ENCODE assay signal across 8 cellular contexts in the genomic region with DNA sequence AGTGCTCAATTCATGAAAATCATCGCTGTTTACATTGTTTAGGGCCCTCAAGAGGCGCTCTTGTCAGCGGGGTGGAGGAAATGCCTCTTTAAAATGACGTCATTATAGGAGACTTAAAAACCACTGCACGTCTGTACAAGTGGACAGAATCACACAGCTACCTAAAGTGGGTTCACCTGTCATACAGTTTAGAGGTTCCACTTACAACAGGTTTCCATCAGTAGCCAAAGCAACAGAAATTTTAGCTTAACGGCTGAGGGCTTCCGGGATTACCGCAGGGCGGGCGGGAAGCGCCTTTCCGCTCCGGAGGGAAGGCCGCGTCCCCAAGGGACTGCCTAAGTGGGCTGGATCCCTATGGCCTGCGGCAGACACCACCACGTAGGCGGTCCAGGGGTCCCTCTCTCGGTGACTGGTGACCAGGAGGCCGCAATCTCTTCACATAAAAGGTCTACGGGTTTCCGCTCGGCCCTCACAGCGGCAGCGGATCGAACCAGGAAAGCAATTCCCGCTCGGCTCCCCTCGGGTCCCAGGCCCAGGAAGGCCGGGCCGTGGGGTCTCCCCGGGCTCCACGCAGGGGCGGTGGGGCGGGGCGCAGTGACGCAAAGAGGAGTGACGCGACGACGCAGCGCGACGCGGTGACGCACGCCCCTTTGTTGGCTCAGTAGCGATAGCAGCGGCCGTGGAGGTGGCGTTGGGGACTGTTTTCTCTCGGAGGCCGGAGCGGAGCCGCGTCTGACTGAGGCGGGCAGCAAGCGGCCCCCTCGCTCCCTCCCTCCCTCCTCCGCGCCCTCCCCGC. TPM values are rescaled to one million over a fixed set of nuclear protein-coding genes. Genes with fewer than 3 reads are reported as not detected.
DNase-seq lines count a peak whose midpoint lies in the region; ATAC-seq and TF ChIP-seq lines count a peak whose summit lies in the region.

A gene with protein sequence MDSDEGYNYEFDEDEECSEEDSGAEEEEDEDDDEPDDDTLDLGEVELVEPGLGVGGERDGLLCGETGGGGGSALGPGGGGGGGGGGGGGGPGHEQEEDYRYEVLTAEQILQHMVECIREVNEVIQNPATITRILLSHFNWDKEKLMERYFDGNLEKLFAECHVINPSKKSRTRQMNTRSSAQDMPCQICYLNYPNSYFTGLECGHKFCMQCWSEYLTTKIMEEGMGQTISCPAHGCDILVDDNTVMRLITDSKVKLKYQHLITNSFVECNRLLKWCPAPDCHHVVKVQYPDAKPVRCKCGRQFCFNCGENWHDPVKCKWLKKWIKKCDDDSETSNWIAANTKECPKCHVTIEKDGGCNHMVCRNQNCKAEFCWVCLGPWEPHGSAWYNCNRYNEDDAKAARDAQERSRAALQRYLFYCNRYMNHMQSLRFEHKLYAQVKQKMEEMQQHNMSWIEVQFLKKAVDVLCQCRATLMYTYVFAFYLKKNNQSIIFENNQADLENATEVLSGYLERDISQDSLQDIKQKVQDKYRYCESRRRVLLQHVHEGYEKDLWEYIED (plus strand): TSS at position 661 of the 796 bp plus-strand sequence. CDS start 310 bp downstream, outside the sequence.

- H3K27ac ChIP-seq in thymus (ENCODE audit: low read depth) = peak within 1 kb of the TSS; percentile 100

- WGBS in thymus = under 1% methylated on average over 62 of the region's 62 CpGs

- no peaks in the 10 kb centered on the region for H3K9me3 Mint-ChIP-seq in activated naive CD8-positive, alpha-beta T cell (ENCODE audit: low read depth)
- peaks cover 15% of the 10 kb centered on the region for H3K9me3 Mint-ChIP-seq in glutamatergic neuron (ENCODE audit: unreplicated experiment)
- H3K9me3 Mint-ChIP-seq in osteocyte (ENCODE audit: unreplicated experiment) = no peaks in the 10 kb centered on the region

- H3K36me3 Mint-ChIP-seq in activated naive CD8-positive, alpha-beta T cell = no peaks in the 10 kb centered on the region
- H3K36me3 Mint-ChIP-seq in glutamatergic neuron (ENCODE audit: unreplicated experiment) (no peaks in the 10 kb centered on the region), osteocyte (ENCODE audit: unreplicated experiment) (peaks cover 17% of the 10 kb centered on the region)

- H3K27me3 Mint-ChIP-seq in activated naive CD8-positive, alpha-beta T cell = no peaks in the 10 kb centered on the region
- H3K27me3 Mint-ChIP-seq in glutamatergic neuron (ENCODE audit: unreplicated experiment) (peaks cover 13% of the 10 kb centered on the region), osteocyte (ENCODE audit: unreplicated experiment) (no peaks in the 10 kb centered on the region)

- TF ChIP-seq CTCF in GM10266 (IDR thresholded peaks at IDR 0.05; ENCODE audit: control insufficient read depth, insufficient read depth, low read depth, missing control alignments) (peak; percentile 52), glutamatergic neuron (IDR thresholded peaks at IDR 0.05; ENCODE audit: partially characterized antibody, unreplicated experiment) (no peak), osteocyte (IDR thresholded peaks at IDR 0.05) (no peak)

- ATAC-seq in HG02571 (IDR thresholded peaks at IDR 0.05; ENCODE audit: unreplicated experiment) = peak; percentile 78

- peaks cover 6% of the 10 kb centered on the region for H3K36me3 ChIP-seq in thymus (ENCODE audit: control insufficient read depth, insufficient read depth)

- H3K9me3 ChIP-seq in thymus (ENCODE audit: control insufficient read depth) = no peaks in the 10 kb centered on the region

- peak within 1 kb of the TSS; percentile 96 for H3K4me3 Mint-ChIP-seq in activated naive CD8-positive, alpha-beta T cell
- peak within 1 kb of the TSS; percentile 98 for H3K4me3 Mint-ChIP-seq in glutamatergic neuron (ENCODE audit: unreplicated experiment)
- H3K4me3 Mint-ChIP-seq in osteocyte (ENCODE audit: unreplicated experiment) = peak within 1 kb of the TSS; percentile 94

- no peaks in the 10 kb centered on the region for H3K27me3 ChIP-seq in thymus (ENCODE audit: control insufficient read depth, insufficient read depth)

- DNase-seq in GM10266 (ENCODE audit: extremely low spot score) (peak; percentile 94), NCI-H1048 (lab: John Stamatoyannopoulos, UW) (peak; percentile 94), SKM-1 (lab: John Stamatoyannopoulos, UW; ENCODE audit: unreplicated experiment) (peak; percentile 88), glutamatergic neuron (peak; percentile 99), osteocyte (ENCODE audit: extremely low spot score, unreplicated experiment) (peak; percentile 99)

- H3K4me1 ChIP-seq in thymus (ENCODE audit: control insufficient read depth, insufficient read depth, low read length) = peaks cover 7% of the 10 kb centered on the region

- peaks cover 49% of the 10 kb centered on the region for H3K4me1 Mint-ChIP-seq in activated naive CD8-positive, alpha-beta T cell (ENCODE audit: low read depth)
- peaks cover 11% of the 10 kb centered on the region for H3K4me1 Mint-ChIP-seq in glutamatergic neuron (ENCODE audit: low read depth, unreplicated experiment)
- H3K4me1 Mint-ChIP-seq in osteocyte (ENCODE audit: unreplicated experiment) = peaks cover 38% of the 10 kb centered on the region

- peak within 1 kb of the TSS; percentile 78 for H3K4me3 ChIP-seq in thymus (ENCODE audit: low read length)

- peak within 1 kb of the TSS; percentile 93 for H3K27ac Mint-ChIP-seq in activated naive CD8-positive, alpha-beta T cell
- peak within 1 kb of the TSS; percentile 95 for H3K27ac Mint-ChIP-seq in glutamatergic neuron (ENCODE audit: unreplicated experiment)
- peak within 1 kb of the TSS; percentile 99 for H3K27ac Mint-ChIP-seq in osteocyte (ENCODE audit: unreplicated experiment)

RNA-seq across cellular contexts. Expression of the gene that starts here (rescaled TPM):
- total RNA-seq in glutamatergic neuron (ENCODE audit: unreplicated experiment) = 291 TPM
- total RNA-seq in osteocyte = 166 and 172 TPM in 2 replicates
- polyA plus RNA-seq in thymus = 32.0 TPM

Comparison
In these comparisons a context has a peak if more than half of its experiments do, and no peak if none do; other contexts are left out.
1. Peak in every context shown above with its lines: DNase-seq, ATAC-seq, H3K4me3 ChIP-seq and H3K27ac ChIP-seq.